8 cellular contexts compared by ENCODE assay signal in the genomic region with DNA sequence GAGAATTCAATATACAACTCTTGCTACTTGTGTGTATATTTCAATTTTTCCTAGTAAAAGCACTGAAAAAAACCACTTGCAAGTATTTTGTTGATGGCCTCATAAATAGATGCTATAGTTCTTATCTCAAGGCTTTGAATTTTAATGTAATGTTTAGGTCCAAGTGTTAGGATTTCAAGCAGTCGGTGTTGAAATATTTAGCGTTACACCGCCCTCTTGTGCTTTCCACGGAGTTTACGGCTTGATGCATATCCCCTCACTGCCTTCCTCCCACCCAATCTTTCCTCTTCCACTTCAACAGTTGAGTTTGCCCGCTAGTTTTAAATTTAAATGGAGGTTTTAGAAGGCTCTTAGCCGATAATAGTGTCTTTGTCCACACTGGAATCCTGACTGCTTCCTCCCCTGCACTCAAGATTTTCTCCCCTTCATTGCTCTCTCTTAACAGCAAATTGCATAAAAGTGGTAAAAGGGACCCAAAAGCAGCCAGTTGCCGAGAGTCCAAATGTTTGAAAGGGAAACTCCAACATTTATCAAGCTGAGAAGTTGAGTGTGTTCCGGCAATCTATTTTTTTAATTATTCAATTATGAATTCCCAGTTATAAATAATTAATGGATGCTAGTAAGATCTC. TPM values are rescaled to one million over a fixed set of nuclear protein-coding genes. Genes with fewer than 3 reads are reported as not detected.
DNase-seq lines count a peak whose midpoint lies in the region; ATAC-seq and TF ChIP-seq lines count a peak whose summit lies in the region.

No MANE protein-coding gene starts in this region.

- peak; percentile 44 for DNase-seq in DMS79 treated with DMSO at 0.1 percent for 48 hours (lab: John Stamatoyannopoulos, UW)
- DNase-seq in HT-29 (ENCODE audit: low spot score) = peak; percentile 60
- peak; percentile 41 for DNase-seq in RPMI8226
- DNase-seq in hepatocyte (ENCODE audit: low spot score) = peak; percentile 54
- no peak for DNase-seq in ureter (ENCODE audit: low spot score)
- no peak for DNase-seq in effector CD4-positive, alpha-beta T cell

- no peaks in the 10 kb centered on the region for H4K20me1 ChIP-seq in hepatocyte (ENCODE audit: insufficient read depth, poor library complexity, severe bottlenecking)

- H3K4me1 ChIP-seq in hepatocyte (ENCODE audit: insufficient read depth) = peaks cover 3% of the 10 kb centered on the region

- TF ChIP-seq CTCF in hepatocyte (IDR thresholded peaks at IDR 0.05; ENCODE audit: poor library complexity) = peak; percentile 65

- H3K27ac ChIP-seq in hepatocyte = no peak overlapping the region

- H3K4me3 ChIP-seq in hepatocyte = no peak overlapping the region

- H2AFZ ChIP-seq in hepatocyte = no peak overlapping the region

- no peaks in the 10 kb centered on the region for H3K36me3 ChIP-seq in hepatocyte (replicated peaks; ENCODE audit: insufficient read depth, low read depth)

- H3K79me2 ChIP-seq in hepatocyte = no peaks in the 10 kb centered on the region

- WGBS in hepatocyte (ENCODE audit: low lambda C conversion rate, missing lambda C conversion rate) = 23% methylated on average over 9 of the region's 9 CpGs

- ATAC-seq in GM21390 (IDR thresholded peaks at IDR 0.05; ENCODE audit: unreplicated experiment) (no peak), GM19324 (IDR thresholded peaks at IDR 0.05; ENCODE audit: low FRiP score, unreplicated experiment) (no peak)

- peaks cover 3% of the 10 kb centered on the region for H3K27me3 ChIP-seq in hepatocyte

- H3K9me3 ChIP-seq in hepatocyte (ENCODE audit: low read depth) = no peaks in the 10 kb centered on the region

- H3K9me2 ChIP-seq in hepatocyte (replicated peaks; ENCODE audit: insufficient read depth) = no peaks in the 10 kb centered on the region

- no peak overlapping the region for H3K4me2 ChIP-seq in hepatocyte

RNA-seq across cellular contexts. Expression of a gene that starts 25.9 kb away (rescaled TPM):
- 75.6 and 84.8 TPM in 2 replicates for total RNA-seq in HT-29 (2014; rRNA removed; shearing (Covaris generic))
- total RNA-seq in hepatocyte = 31.5 and 51.3 TPM in 2 replicates
- 52.2 and 61.3 TPM in 2 replicates for polyA plus RNA-seq in hepatocyte
- 29.2 TPM for total RNA-seq in ureter

RNA-seq across cellular contexts. Expression of a gene that starts 49.9 kb away (rescaled TPM):
- 28.3 and 33.1 TPM in 2 replicates for total RNA-seq in HT-29 (2014; rRNA removed; shearing (Covaris generic))
- 14.1 and 18.8 TPM in 2 replicates for total RNA-seq in hepatocyte
- 9.5 and 12.9 TPM in 2 replicates for polyA plus RNA-seq in hepatocyte
- 26.5 TPM for total RNA-seq in ureter

Comparison
In these comparisons a context has a peak if more than half of its experiments do, and no peak if none do; other contexts are left out.
1. DNase-seq: peak in DMS79 treated with DMSO at 0.1 percent for 48 hours (single experiment), HT-29 (single experiment), RPMI8226 (single experiment) and hepatocyte (single experiment); none in ureter (single experiment) and effector CD4-positive, alpha-beta T cell (single experiment).